ENCODE assay signal across 9 cellular contexts in genomic region chr3:114336122-114336697, GRCh38. TPM values are rescaled to one million over a fixed set of nuclear protein-coding genes. Genes with fewer than 3 reads are reported as not detected.
DNase-seq lines count a peak whose midpoint lies in the region; ATAC-seq, FAIRE-seq and TF ChIP-seq lines count a peak whose summit lies in the region.
"Had no signal": no experiment of that assay in that cellular context is flagged by ENCODE, and none has a peak within 500 bp of the region (broad histone marks: within the 10 kb centered on the region; RNA-seq: fewer than 3 reads in every experiment).

No MANE protein-coding gene starts in this region.

- FAIRE-seq in GM12892 (lab: Jason Lieb, UNC), result no peak

- 54 to 77% (median 62%) methylated on average over 1 of the region's 1 CpG for WGBS in heart left ventricle, 4 donors
- WGBS in transverse colon (ENCODE audit: low coverage in 1 of 2), 2 donors, result 89 to 97% methylated on average over 1 of the region's 1 CpG

- no peak for DNase-seq in heart left ventricle
- DNase-seq in Right ventricle myocardium inferior (ENCODE audit: missing footprints), result no peak
- DNase-seq in RKO (ENCODE audit: low spot score), result peak; percentile 39
- peak; percentile 29 for DNase-seq in fibroblast of peridontal ligament (ENCODE audit: extremely low read depth)
- no peak for DNase-seq in transverse colon
- no peak for DNase-seq in activated CD4-positive, CD25-positive, alpha-beta regulatory T cell (lab: John Stamatoyannopoulos, UW)
- DNase-seq in GM12892 (ENCODE audit: insufficient read length), result no peak
- no peak for DNase-seq in KG1 (lab: John Stamatoyannopoulos, UW)
- DNase-seq: hypothalamus had no signal

- H3K4me3 ChIP-seq in heart left ventricle (no peak overlapping the region), transverse colon (no peak overlapping the region)

- intact Hi-C loops in heart left ventricle (cut with DNase I), result loop anchor here in 3 of 10 donors (10.0 kb wide), 1 partner anchor 181 kb away; no protein-coding TSS in a partner anchor
- intact Hi-C loops in Right ventricle myocardium inferior (cut with DNase I), result no loop called here
- intact Hi-C loops in transverse colon (cut with DNase I; ENCODE audit: low total_unique reads), result no loop called here

- no peaks in the 10 kb centered on the region for H3K27me3 ChIP-seq in heart left ventricle
- H3K27me3 ChIP-seq in transverse colon, result no peaks in the 10 kb centered on the region

- H3K36me3 ChIP-seq in heart left ventricle (peaks cover 0 to 50% (median 16%) of the 10 kb centered on the region in 9 donors), transverse colon (no peaks in the 10 kb centered on the region)

- ATAC-seq in heart left ventricle (no peak), Right ventricle myocardium inferior (no peak)

- peaks cover 0 to 6% (median 0%) of the 10 kb centered on the region in 12 donors for H3K9me3 ChIP-seq in heart left ventricle
- H3K9me3 ChIP-seq in transverse colon, result no peaks in the 10 kb centered on the region

- in situ Hi-C loops in transverse colon (cut with MboI; ENCODE audit: low pct_ligation_motif_present in 1 of 4, low pct_unique_long_range_greater_than_20kb in 1 of 4, low sequenced_read_pairs in 3 of 4), result no loop called here

- TF ChIP-seq EP300 in transverse colon (IDR thresholded peaks at IDR 0.05; ENCODE audit: low read depth), result no peak

- no peak for TF ChIP-seq POLR2A in heart left ventricle (IDR thresholded peaks at IDR 0.05)
- no peak for TF ChIP-seq POLR2A in transverse colon (IDR thresholded peaks at IDR 0.05)
- no peak for TF ChIP-seq POLR2A in GM12892 (IDR thresholded peaks at IDR 0.05; ENCODE audit: low read depth, low read length)

- H3K27ac ChIP-seq in heart left ventricle, result no peak overlapping the region
- no peak overlapping the region for H3K27ac ChIP-seq in transverse colon

- TF ChIP-seq CTCF in heart left ventricle (IDR thresholded peaks at IDR 0.05), result peak; percentile 27 to 57 (median 39)
- peak in 4 of 5 experiments; percentile 20 to 31 (median 26) for TF ChIP-seq CTCF in transverse colon (IDR thresholded peaks at IDR 0.05)

- H3K4me1 ChIP-seq in heart left ventricle (peaks cover 0 to 27% (median 7%) of the 10 kb centered on the region in 12 donors), transverse colon (no peaks in the 10 kb centered on the region)

RNA-seq across cellular contexts. Expression of gene TIGIT, which starts 42.4 kb away (rescaled TPM):
- total RNA-seq in heart left ventricle, result 1 to 10 TPM in 1 of 9 donors, under 1 TPM in 2, not detected in 6; 0.10 to 3.8 (median 0.77) TPM
- polyA plus RNA-seq in heart left ventricle, result under 1 TPM in 1 of 2 donors, not detected in 1; 0.04 TPM
- not detected for total RNA-seq in Right ventricle myocardium inferior
- 1 to 10 TPM in 3 of 4 donors, not detected in 1; 1.2 to 5.6 (median 5.4) TPM for total RNA-seq in transverse colon
- 10.9 TPM for polyA plus RNA-seq in GM12892 (2012; ENCODE audit: missing spikeins)

Comparison
In these comparisons a context has a peak if more than half of its experiments do, and no peak if none do; other contexts are left out.
1. DNase-seq: peak in RKO (single experiment) and fibroblast of peridontal ligament (single experiment); none in heart left ventricle (0 of 5), Right ventricle myocardium inferior (single experiment), transverse colon (single experiment), activated CD4-positive, CD25-positive, alpha-beta regulatory T cell (0 of 4), GM12892 (single experiment) and KG1 (single experiment).